2 cellular contexts compared by ENCODE assay signal in the genomic region with DNA sequence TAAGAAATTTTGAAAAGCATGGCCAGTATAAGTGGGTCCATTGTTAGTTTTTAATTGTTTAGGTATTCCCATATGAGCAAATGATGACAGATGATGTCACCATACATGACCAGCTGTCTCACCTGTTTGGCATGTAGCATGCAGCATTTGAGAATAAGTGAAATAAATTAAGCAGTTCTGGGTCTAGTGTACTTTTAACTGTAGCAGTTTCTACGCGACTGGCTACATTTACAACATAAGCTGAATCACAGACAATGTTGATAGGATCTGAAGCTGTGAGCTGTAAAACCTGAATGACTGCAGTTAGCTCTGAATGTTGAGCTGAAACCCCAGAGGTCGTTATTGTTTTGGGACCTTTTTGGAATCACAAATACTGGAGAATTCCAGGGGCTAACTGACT. TPM values are rescaled to one million over a fixed set of nuclear protein-coding genes. Genes with fewer than 3 reads are reported as not detected.
"Had no signal": no experiment of that assay in that cellular context is flagged by ENCODE, and none has a peak within 500 bp of the region (broad histone marks: within the 10 kb centered on the region; RNA-seq: fewer than 3 reads in every experiment).

No MANE protein-coding gene starts in this region.

RNA-seq across cellular contexts. Expression of gene ACP5, which starts 45.0 kb away (rescaled TPM):
- total RNA-seq: ascending aorta, MCF 10A had no signal
